ENCODE assay signal across 8 cellular contexts in the genomic region with DNA sequence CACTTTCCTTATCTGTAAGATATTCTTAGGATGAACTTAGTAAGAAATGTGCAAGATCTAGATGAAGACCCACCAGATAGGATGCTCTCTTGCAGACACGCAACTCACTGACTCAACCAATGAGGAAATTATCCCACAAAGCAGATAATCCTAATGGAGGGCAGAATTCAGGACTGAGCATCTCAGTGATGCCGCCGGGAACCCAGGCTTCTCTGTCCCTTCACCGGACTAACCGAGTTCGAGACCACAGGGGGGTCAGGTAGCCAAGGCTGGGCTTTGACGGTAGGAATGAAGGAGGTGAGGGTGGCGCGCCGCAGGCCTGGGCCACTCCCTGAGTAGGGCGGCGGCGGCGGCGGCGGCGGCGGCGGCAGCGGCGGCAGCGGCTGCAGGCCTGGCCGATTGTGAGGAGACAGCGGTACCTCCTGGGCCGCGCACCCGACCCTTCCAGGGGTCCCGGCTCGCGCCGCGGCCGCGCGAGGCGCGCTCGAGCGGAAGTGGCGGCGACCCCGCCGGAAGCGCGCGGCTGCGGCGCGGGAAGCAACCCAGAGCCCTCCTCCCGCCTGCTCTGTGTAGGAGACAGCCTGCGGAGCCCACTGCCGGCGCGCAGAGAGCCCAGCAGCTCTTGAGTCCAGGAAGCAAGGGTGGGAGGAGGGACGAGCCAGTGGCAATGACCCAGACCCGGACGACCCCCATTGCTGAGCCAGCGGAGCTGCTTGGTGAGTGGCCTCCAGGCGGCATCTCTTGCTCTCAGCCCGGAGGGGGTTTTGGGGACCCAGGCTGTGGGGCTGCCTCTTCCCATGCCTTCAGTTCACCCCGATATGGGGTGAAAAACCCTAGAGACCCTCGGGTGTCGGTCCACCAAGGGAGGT. TPM values are rescaled to one million over a fixed set of nuclear protein-coding genes. Genes with fewer than 3 reads are reported as not detected.
DNase-seq lines count a peak whose midpoint lies in the region; ATAC-seq and TF ChIP-seq lines count a peak whose summit lies in the region.

A gene with protein sequence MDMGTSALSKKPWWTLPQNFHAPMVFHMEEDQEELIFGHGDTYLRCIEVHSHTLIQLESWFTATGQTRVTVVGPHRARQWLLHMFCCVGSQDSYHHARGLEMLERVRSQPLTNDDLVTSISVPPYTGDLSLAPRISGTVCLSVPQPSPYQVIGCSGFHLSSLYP (minus strand): TSS at position 496 of the 869 bp plus-strand sequence. CDS start 20,679 bp downstream, outside the sequence.

- no peaks in the 10 kb centered on the region for H3K9me3 Mint-ChIP-seq in type B pancreatic cell

- ATAC-seq in GM21360 (IDR thresholded peaks at IDR 0.05; ENCODE audit: unreplicated experiment): peak; percentile 93

- TF ChIP-seq CTCF in type B pancreatic cell (conservative IDR thresholded peaks at IDR 0.05): no peak

- peak within 1 kb of the TSS; percentile 85 for H3K4me3 Mint-ChIP-seq in type B pancreatic cell

- H3K36me3 Mint-ChIP-seq in type B pancreatic cell: peaks cover 9% of the 10 kb centered on the region

- intact Hi-C loops in head of caudate nucleus (cut with DNase I): no loop called here

- H3K4me1 Mint-ChIP-seq in type B pancreatic cell (ENCODE audit: unreplicated experiment): peaks cover 16% of the 10 kb centered on the region

- H3K27ac Mint-ChIP-seq in type B pancreatic cell: peak within 1 kb of the TSS; percentile 19

- peak; percentile 36 for DNase-seq in DMS53 treated with DMSO at 0.1 percent for 48 hours (lab: John Stamatoyannopoulos, UW; ENCODE audit: unreplicated experiment)
- peak; percentile 61 for DNase-seq in HT1080 (ENCODE audit: low read depth)
- DNase-seq in RPMI7951 (ENCODE audit: low read depth): peak; percentile 61
- peak in 3 of 4 experiments; percentile 24 to 48 (median 24) for DNase-seq in activated naive CD4-positive, alpha-beta T cell (lab: John Stamatoyannopoulos, UW)
- DNase-seq in head of caudate nucleus: peak; percentile 25 to 79 (median 64)
- peak; percentile 26 for DNase-seq in pons (ENCODE audit: low spot score)
- DNase-seq in type B pancreatic cell (ENCODE audit: extremely low spot score, unreplicated experiment): peak; percentile 72

- H3K27me3 Mint-ChIP-seq in type B pancreatic cell: no peaks in the 10 kb centered on the region

RNA-seq across cellular contexts. Expression of the gene that starts here (rescaled TPM):
- total RNA-seq in HT1080 (2014; rRNA removed; shearing (Covaris generic)): 2.6 and 4.2 TPM in 2 replicates
- 4.6 and 6.3 TPM in 2 replicates for polyA plus RNA-seq in HT1080 (2015; cell fraction: cytosol; rRNA removed)
- 7.0 and 7.1 TPM in 2 replicates for polyA plus RNA-seq in HT1080 (2015; cell fraction: nucleus; rRNA removed)
- total RNA-seq in RPMI7951 (2014; rRNA removed; shearing (Covaris generic)): 0.60 and 2.1 TPM in 2 replicates
- 2.0 and 5.3 TPM in 2 replicates for total RNA-seq in type B pancreatic cell (ENCODE audit: low replicate concordance)

Comparison
In these comparisons a context has a peak if more than half of its experiments do, and no peak if none do; other contexts are left out.
1. Peak in every context shown above with its lines: DNase-seq and ATAC-seq.